ENCODE assay signal across 8 cellular contexts in genomic region chr2:100580474-100581264, GRCh38. TPM values are rescaled to one million over a fixed set of nuclear protein-coding genes. Genes with fewer than 3 reads are reported as not detected.
A peak's percentile ranks its signal among the peaks of the same experiment; 100 is the strongest.
DNase-seq lines count a peak whose midpoint lies in the region; ATAC-seq and TF ChIP-seq lines count a peak whose summit lies in the region.

No MANE protein-coding gene starts in this region.

- H3K9me3 ChIP-seq in OCI-LY1 (ENCODE audit: low read length) = no peaks in the 10 kb centered on the region

- no peaks in the 10 kb centered on the region; the same call in 1 of the 2 replicates for H3K36me3 ChIP-seq in OCI-LY1 (ENCODE audit: insufficient read depth, low read length)

- H3K4me1 ChIP-seq in OCI-LY1 (ENCODE audit: insufficient read depth, low read length, severe bottlenecking) = peaks cover 16% of the 10 kb centered on the region

- H3K27ac ChIP-seq in OCI-LY1 (ENCODE audit: low read depth, low read length, poor library complexity, severe bottlenecking) = peak overlapping the region; percentile 63

- peak overlapping the region; percentile 16; the same call in 1 of the 2 replicates for H3K4me3 ChIP-seq in GM12865 (ENCODE audit: low read depth, low read length)
- peak overlapping the region; percentile 20 for H3K4me3 ChIP-seq in OCI-LY1 (ENCODE audit: low read depth, low read length, poor library complexity, severe bottlenecking)

- peak; percentile 81 for ATAC-seq in HG02642 (IDR thresholded peaks at IDR 0.05; ENCODE audit: poor library complexity, unreplicated experiment)
- ATAC-seq in sciatic nerve = peak; percentile 68

- H3K9me2 ChIP-seq in OCI-LY1 (ENCODE audit: low read depth, low read length) = no peaks in the 10 kb centered on the region

- H3K9ac ChIP-seq in OCI-LY1 (ENCODE audit: low read length) = peak overlapping the region; percentile 5; the same call in 1 of the 2 replicates

- no peaks in the 10 kb centered on the region for H3K79me2 ChIP-seq in OCI-LY1 (ENCODE audit: insufficient read depth, low read length)

- DNase-seq in GM12865 (ENCODE audit: low read depth) = peak; percentile 62
- DNase-seq in activated gamma-delta T cell treated with anti-CD3 and anti-CD28 coated beads, Interleukin-2, amount 50 U/mL, for 16 hours (ENCODE audit: low read depth) = peak; percentile 33
- no peak for DNase-seq in sciatic nerve (ENCODE audit: low spot score)
- no peak for DNase-seq in NCI-H748 treated with DMSO at 0.1 percent for 48 hours (lab: John Stamatoyannopoulos, UW)
- no peak for DNase-seq in NCI-H2081 treated with DMSO at 0.1 percent for 48 hours (lab: John Stamatoyannopoulos, UW)
- no peak for DNase-seq in dedifferentiated amniotic fluid mesenchymal stem cell (ENCODE audit: extremely low spot score)

- TF ChIP-seq CTCF in GM12865 (IDR thresholded peaks at IDR 0.05; ENCODE audit: insufficient read depth, low read depth, low read length, missing control alignments) (no peak), OCI-LY1 (IDR thresholded peaks at IDR 0.05; ENCODE audit: low read length) (no peak)

- H2AFZ ChIP-seq in OCI-LY1 (ENCODE audit: low read length) = peak overlapping the region; percentile 83

- no peaks in the 10 kb centered on the region for H4K20me1 ChIP-seq in OCI-LY1 (ENCODE audit: insufficient read depth, low read length)

- peak overlapping the region; percentile 53 for H3K4me2 ChIP-seq in OCI-LY1 (ENCODE audit: low read length)

- intact Hi-C loops in sciatic nerve (cut with DNase I) = no loop called here

- no peaks in the 10 kb centered on the region for H3F3A ChIP-seq in OCI-LY1 (ENCODE audit: insufficient read depth, low read length)

- no peaks in the 10 kb centered on the region for H3K27me3 ChIP-seq in OCI-LY1 (ENCODE audit: insufficient read depth, low read length)

RNA-seq across cellular contexts. Expression of gene PDCL3, which starts 17.9 kb away (rescaled TPM):
- 17.0 TPM for total RNA-seq in sciatic nerve

Comparison
In these comparisons a context has a peak if more than half of its experiments do, and no peak if none do; other contexts are left out.
1. DNase-seq: peak in GM12865 (single experiment) and activated gamma-delta T cell treated with anti-CD3 and anti-CD28 coated beads, Interleukin-2, amount 50 U/mL, for 16 hours (single experiment); none in sciatic nerve (single experiment), NCI-H748 treated with DMSO at 0.1 percent for 48 hours (single experiment), NCI-H2081 treated with DMSO at 0.1 percent for 48 hours (single experiment) and dedifferentiated amniotic fluid mesenchymal stem cell (single experiment).